Comparison of ENCODE assay signal across 1 cellular context in the genomic region with DNA sequence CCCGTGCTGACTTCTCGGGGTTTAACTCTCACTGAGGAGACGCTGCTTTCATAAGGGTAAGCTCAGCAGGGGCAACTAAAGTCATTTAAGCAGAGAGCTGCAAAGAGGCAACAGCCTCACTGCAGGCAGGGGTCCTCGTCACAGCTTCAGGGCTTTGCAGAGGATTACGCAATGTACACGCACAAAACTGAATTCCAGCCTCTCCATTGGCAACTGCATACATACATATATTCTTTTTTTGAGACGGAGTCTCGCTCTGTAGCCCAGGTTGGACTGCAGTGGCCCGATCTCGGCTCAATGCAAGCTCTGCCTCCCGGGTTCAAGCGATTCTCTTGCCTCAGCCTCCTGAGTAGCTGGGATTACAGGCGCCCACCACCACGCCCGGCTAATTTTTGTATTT.
TF ChIP-seq lines count a peak whose summit lies in the region.

No MANE protein-coding gene starts in this region.

TF ChIP-seq in HepG2, 621 proteins besides CTCF, POLR2A, EP300 and RAD21 (continued from another document and continues in another):
- TF ChIP-seq, protein P1, sequence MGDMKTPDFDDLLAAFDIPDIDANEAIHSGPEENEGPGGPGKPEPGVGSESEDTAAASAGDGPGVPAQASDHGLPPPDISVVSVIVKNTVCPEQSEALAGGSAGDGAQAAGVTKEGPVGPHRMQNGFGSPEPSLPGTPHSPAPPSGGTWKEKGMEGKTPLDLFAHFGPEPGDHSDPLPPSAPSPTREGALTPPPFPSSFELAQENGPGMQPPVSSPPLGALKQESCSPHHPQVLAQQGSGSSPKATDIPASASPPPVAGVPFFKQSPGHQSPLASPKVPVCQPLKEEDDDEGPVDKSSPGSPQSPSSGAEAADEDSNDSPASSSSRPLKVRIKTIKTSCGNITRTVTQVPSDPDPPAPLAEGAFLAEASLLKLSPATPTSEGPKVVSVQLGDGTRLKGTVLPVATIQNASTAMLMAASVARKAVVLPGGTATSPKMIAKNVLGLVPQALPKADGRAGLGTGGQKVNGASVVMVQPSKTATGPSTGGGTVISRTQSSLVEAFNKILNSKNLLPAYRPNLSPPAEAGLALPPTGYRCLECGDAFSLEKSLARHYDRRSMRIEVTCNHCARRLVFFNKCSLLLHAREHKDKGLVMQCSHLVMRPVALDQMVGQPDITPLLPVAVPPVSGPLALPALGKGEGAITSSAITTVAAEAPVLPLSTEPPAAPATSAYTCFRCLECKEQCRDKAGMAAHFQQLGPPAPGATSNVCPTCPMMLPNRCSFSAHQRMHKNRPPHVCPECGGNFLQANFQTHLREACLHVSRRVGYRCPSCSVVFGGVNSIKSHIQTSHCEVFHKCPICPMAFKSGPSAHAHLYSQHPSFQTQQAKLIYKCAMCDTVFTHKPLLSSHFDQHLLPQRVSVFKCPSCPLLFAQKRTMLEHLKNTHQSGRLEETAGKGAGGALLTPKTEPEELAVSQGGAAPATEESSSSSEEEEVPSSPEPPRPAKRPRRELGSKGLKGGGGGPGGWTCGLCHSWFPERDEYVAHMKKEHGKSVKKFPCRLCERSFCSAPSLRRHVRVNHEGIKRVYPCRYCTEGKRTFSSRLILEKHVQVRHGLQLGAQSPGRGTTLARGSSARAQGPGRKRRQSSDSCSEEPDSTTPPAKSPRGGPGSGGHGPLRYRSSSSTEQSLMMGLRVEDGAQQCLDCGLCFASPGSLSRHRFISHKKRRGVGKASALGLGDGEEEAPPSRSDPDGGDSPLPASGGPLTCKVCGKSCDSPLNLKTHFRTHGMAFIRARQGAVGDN (CRISPR knock-in tag; IDR thresholded peaks at IDR 0.05) = peak; percentile 48
- no peak for TF ChIP-seq ZNF678 (CRISPR knock-in tag; IDR thresholded peaks at IDR 0.05)
- TF ChIP-seq NR2F6 (IDR thresholded peaks at IDR 0.05) = no peak
- TF ChIP-seq NR2F6 (CRISPR knock-in tag; IDR thresholded peaks at IDR 0.05) = no peak
- TF ChIP-seq, protein P2, sequence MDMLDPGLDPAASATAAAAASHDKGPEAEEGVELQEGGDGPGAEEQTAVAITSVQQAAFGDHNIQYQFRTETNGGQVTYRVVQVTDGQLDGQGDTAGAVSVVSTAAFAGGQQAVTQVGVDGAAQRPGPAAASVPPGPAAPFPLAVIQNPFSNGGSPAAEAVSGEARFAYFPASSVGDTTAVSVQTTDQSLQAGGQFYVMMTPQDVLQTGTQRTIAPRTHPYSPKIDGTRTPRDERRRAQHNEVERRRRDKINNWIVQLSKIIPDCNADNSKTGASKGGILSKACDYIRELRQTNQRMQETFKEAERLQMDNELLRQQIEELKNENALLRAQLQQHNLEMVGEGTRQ (IDR thresholded peaks at IDR 0.05; ENCODE audit: low read depth, low read length) = no peak
- TF ChIP-seq, protein P2 (CRISPR knock-in tag; IDR thresholded peaks at IDR 0.05; ENCODE audit: borderline replicate concordance) = no peak
- no peak for TF ChIP-seq MIXL1 (CRISPR knock-in tag; IDR thresholded peaks at IDR 0.05)
- TF ChIP-seq HDAC2 (CRISPR knock-in tag; IDR thresholded peaks at IDR 0.05) = peak; percentile 44; the same call in 1 of the 2 replicates
- 0 out of 2 replicates have a peak, but pooled peaks have one; percentile 3 for TF ChIP-seq STAG1 (CRISPR knock-in tag; IDR thresholded peaks at IDR 0.05)
- TF ChIP-seq TRIM24 (CRISPR knock-in tag; IDR thresholded peaks at IDR 0.05) = no peak
- TF ChIP-seq, protein P3, sequence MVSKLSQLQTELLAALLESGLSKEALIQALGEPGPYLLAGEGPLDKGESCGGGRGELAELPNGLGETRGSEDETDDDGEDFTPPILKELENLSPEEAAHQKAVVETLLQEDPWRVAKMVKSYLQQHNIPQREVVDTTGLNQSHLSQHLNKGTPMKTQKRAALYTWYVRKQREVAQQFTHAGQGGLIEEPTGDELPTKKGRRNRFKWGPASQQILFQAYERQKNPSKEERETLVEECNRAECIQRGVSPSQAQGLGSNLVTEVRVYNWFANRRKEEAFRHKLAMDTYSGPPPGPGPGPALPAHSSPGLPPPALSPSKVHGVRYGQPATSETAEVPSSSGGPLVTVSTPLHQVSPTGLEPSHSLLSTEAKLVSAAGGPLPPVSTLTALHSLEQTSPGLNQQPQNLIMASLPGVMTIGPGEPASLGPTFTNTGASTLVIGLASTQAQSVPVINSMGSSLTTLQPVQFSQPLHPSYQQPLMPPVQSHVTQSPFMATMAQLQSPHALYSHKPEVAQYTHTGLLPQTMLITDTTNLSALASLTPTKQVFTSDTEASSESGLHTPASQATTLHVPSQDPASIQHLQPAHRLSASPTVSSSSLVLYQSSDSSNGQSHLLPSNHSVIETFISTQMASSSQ (IDR thresholded peaks at IDR 0.05; ENCODE audit: low read depth) = no peak
- TF ChIP-seq, protein P3 (CRISPR knock-in tag; IDR thresholded peaks at IDR 0.05; ENCODE audit: borderline replicate concordance) = no peak
- peak; percentile 24; the same call in 1 of the 2 replicates for TF ChIP-seq SRY (CRISPR knock-in tag; IDR thresholded peaks at IDR 0.05)
- TF ChIP-seq ZNF543 (CRISPR knock-in tag; IDR thresholded peaks at IDR 0.05) = no peak
- peak; percentile 83; the same call in 1 of the 2 replicates for TF ChIP-seq ZKSCAN8 (CRISPR knock-in tag; IDR thresholded peaks at IDR 0.05; ENCODE audit: borderline replicate concordance)
- TF ChIP-seq, protein P4, sequence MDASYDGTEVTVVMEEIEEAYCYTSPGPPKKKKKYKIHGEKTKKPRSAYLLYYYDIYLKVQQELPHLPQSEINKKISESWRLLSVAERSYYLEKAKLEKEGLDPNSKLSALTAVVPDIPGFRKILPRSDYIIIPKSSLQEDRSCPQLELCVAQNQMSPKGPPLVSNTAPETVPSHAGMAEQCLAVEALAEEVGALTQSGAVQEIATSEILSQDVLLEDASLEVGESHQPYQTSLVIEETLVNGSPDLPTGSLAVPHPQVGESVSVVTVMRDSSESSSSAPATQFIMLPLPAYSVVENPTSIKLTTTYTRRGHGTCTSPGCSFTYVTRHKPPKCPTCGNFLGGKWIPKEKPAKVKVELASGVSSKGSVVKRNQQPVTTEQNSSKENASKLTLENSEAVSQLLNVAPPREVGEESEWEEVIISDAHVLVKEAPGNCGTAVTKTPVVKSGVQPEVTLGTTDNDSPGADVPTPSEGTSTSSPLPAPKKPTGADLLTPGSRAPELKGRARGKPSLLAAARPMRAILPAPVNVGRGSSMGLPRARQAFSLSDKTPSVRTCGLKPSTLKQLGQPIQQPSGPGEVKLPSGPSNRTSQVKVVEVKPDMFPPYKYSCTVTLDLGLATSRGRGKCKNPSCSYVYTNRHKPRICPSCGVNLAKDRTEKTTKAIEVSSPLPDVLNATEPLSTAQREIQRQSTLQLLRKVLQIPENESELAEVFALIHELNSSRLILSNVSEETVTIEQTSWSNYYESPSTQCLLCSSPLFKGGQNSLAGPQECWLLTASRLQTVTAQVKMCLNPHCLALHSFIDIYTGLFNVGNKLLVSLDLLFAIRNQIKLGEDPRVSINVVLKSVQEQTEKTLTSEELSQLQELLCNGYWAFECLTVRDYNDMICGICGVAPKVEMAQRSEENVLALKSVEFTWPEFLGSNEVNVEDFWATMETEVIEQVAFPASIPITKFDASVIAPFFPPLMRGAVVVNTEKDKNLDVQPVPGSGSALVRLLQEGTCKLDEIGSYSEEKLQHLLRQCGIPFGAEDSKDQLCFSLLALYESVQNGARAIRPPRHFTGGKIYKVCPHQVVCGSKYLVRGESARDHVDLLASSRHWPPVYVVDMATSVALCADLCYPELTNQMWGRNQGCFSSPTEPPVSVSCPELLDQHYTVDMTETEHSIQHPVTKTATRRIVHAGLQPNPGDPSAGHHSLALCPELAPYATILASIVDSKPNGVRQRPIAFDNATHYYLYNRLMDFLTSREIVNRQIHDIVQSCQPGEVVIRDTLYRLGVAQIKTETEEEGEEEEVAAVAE (CRISPR knock-in tag; IDR thresholded peaks at IDR 0.05; ENCODE audit: borderline replicate concordance) = 0 out of 2 replicates have a peak, but pooled peaks have one; percentile 14
- peak; percentile 14; the same call in 1 of the 2 replicates for TF ChIP-seq ZNF143 (CRISPR knock-in tag; IDR thresholded peaks at IDR 0.05)
- TF ChIP-seq KAT8 (CRISPR knock-in tag; IDR thresholded peaks at IDR 0.05) = 0 out of 2 replicates have a peak, but pooled peaks have one; percentile 23
- TF ChIP-seq ATAD3A (CRISPR knock-in tag; IDR thresholded peaks at IDR 0.05) = no peak; the same call in 1 of the 2 replicates
- peak; percentile 20; the same call in 1 of the 2 replicates for TF ChIP-seq RXRB (CRISPR knock-in tag; IDR thresholded peaks at IDR 0.05; ENCODE audit: borderline replicate concordance)
- TF ChIP-seq, protein P5, sequence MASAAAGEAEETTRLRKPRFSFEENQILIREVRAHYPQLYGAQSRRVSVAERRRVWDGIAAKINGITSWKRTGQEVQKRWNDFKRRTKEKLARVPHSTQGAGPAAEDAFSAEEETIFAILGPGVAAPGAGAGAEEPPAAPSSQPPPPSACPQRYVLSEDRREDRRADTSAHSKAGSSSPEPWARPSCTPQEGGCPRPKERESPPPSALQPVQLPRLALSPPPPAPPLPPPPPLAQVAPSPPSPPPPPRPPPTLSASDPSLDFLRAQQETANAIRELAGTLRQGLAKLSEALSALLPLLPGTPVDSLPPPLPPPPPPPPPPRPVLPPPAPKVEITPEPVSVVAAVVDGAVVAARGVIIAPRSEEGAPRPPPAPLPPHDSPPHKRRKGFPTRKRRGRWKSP (CRISPR knock-in tag; IDR thresholded peaks at IDR 0.05) = 0 out of 2 replicates have a peak, but pooled peaks have one; percentile 26
- no peak for TF ChIP-seq RCOR2 (CRISPR knock-in tag; IDR thresholded peaks at IDR 0.05)
- no peak for TF ChIP-seq RBM22 (optimal IDR thresholded peaks at IDR 0.05; ENCODE audit: low read length)
- no peak for TF ChIP-seq RFXAP (CRISPR knock-in tag; IDR thresholded peaks at IDR 0.05; ENCODE audit: borderline replicate concordance)
- TF ChIP-seq, protein P6, sequence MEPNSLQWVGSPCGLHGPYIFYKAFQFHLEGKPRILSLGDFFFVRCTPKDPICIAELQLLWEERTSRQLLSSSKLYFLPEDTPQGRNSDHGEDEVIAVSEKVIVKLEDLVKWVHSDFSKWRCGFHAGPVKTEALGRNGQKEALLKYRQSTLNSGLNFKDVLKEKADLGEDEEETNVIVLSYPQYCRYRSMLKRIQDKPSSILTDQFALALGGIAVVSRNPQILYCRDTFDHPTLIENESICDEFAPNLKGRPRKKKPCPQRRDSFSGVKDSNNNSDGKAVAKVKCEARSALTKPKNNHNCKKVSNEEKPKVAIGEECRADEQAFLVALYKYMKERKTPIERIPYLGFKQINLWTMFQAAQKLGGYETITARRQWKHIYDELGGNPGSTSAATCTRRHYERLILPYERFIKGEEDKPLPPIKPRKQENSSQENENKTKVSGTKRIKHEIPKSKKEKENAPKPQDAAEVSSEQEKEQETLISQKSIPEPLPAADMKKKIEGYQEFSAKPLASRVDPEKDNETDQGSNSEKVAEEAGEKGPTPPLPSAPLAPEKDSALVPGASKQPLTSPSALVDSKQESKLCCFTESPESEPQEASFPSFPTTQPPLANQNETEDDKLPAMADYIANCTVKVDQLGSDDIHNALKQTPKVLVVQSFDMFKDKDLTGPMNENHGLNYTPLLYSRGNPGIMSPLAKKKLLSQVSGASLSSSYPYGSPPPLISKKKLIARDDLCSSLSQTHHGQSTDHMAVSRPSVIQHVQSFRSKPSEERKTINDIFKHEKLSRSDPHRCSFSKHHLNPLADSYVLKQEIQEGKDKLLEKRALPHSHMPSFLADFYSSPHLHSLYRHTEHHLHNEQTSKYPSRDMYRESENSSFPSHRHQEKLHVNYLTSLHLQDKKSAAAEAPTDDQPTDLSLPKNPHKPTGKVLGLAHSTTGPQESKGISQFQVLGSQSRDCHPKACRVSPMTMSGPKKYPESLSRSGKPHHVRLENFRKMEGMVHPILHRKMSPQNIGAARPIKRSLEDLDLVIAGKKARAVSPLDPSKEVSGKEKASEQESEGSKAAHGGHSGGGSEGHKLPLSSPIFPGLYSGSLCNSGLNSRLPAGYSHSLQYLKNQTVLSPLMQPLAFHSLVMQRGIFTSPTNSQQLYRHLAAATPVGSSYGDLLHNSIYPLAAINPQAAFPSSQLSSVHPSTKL (CRISPR knock-in tag; IDR thresholded peaks at IDR 0.05) = peak; percentile 31
- no peak for TF ChIP-seq MED13 (CRISPR knock-in tag; IDR thresholded peaks at IDR 0.05)
- no peak; the same call in 1 of the 2 replicates for TF ChIP-seq RXRA (CRISPR knock-in tag; IDR thresholded peaks at IDR 0.05)
- TF ChIP-seq ETV6 (CRISPR knock-in tag; conservative IDR thresholded peaks at IDR 0.05) = no peak; the same call in 1 of the 2 replicates
- TF ChIP-seq ZNF354B (CRISPR knock-in tag; IDR thresholded peaks at IDR 0.05) = no peak
- no peak for TF ChIP-seq MTA3 (CRISPR knock-in tag; IDR thresholded peaks at IDR 0.05)
- TF ChIP-seq, protein P7, sequence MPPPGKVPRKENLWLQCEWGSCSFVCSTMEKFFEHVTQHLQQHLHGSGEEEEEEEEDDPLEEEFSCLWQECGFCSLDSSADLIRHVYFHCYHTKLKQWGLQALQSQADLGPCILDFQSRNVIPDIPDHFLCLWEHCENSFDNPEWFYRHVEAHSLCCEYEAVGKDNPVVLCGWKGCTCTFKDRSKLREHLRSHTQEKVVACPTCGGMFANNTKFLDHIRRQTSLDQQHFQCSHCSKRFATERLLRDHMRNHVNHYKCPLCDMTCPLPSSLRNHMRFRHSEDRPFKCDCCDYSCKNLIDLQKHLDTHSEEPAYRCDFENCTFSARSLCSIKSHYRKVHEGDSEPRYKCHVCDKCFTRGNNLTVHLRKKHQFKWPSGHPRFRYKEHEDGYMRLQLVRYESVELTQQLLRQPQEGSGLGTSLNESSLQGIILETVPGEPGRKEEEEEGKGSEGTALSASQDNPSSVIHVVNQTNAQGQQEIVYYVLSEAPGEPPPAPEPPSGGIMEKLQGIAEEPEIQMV (CRISPR knock-in tag; IDR thresholded peaks at IDR 0.05; ENCODE audit: low read depth) = no peak
- TF ChIP-seq ADNP (CRISPR knock-in tag; IDR thresholded peaks at IDR 0.05) = no peak
- TF ChIP-seq DMAP1 (CRISPR knock-in tag; IDR thresholded peaks at IDR 0.05) = no peak
- TF ChIP-seq LCORL (IDR thresholded peaks at IDR 0.05) = no peak
- TF ChIP-seq LCORL (CRISPR knock-in tag; IDR thresholded peaks at IDR 0.05) = 0 out of 2 replicates have a peak, but pooled peaks have one; percentile 23
- no peak for TF ChIP-seq SP2 (CRISPR knock-in tag; IDR thresholded peaks at IDR 0.05)
- TF ChIP-seq ZNF253 (CRISPR knock-in tag; IDR thresholded peaks at IDR 0.05; ENCODE audit: borderline replicate concordance) = no peak
- TF ChIP-seq TBX2 (CRISPR knock-in tag; IDR thresholded peaks at IDR 0.05; ENCODE audit: borderline replicate concordance) = 0 out of 2 replicates have a peak, but pooled peaks have one; percentile 54
- no peak for TF ChIP-seq GZF1 (CRISPR knock-in tag; IDR thresholded peaks at IDR 0.05)
